ENCODE assay signal across 1 cellular context in genomic region chr9:35566417-35566816, GRCh38.
TF ChIP-seq lines count a peak whose summit lies in the region.

No MANE protein-coding gene starts in this region.

TF ChIP-seq in H1, 55 proteins besides CTCF, POLR2A, EP300 and RAD21:
- no peak for TF ChIP-seq RXRA (IDR thresholded peaks at IDR 0.05; ENCODE audit: insufficient read depth, low read depth, low read length)
- no peak for TF ChIP-seq JUN (IDR thresholded peaks at IDR 0.05; ENCODE audit: low read depth, low read length)
- no peak for TF ChIP-seq E2F6 (IDR thresholded peaks at IDR 0.05)
- no peak for TF ChIP-seq TCF12 (IDR thresholded peaks at IDR 0.05; ENCODE audit: low read depth, low read length)
TF ChIP-seq in H1: peak in this region for 0.
